In the genomic region with DNA sequence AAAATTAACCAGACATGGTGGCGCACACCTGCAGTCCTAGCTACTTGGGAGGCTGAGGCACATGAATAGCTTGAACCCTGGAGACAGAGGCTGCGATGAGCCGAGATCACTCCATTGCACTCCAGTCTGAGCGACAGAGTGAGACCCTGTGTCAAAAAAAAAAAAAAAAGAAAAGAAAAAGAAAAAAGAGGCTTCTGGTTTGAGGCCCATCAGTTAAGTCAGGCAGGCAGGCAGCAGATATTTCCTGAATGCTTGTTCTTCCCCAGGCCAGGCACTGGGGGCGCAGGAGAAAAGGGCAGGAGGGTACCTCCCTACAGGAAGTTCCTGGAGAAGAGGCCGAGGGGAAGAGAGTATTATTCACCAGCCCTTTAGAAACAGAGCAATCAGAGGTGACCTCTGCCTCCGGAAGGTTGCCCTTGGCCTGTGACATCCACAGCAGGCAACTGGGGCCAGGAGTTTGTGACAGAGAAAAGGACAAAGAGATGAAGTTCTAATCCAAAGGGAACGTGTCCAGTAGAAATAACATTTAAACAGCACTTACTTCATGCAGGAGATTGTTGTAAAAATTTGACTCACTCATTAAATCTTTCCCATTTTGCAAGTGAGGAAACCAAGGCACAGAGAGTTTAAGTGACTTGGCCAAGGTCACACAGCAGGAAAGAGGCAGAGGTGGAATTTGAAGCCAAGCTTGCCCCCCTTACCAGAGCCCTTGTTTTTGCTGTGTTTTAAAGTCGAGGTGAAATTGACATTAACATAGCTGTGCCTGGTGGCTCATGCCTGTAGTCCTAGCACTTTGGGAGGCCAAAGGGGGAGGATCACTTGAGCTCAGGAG, we compare ENCODE assay signal across 1 cellular context.
A peak's percentile ranks its signal among the peaks of the same experiment; 100 is the strongest.
TF ChIP-seq lines count a peak whose summit lies in the region.

No MANE protein-coding gene starts in this region.

TF ChIP-seq in HepG2, 621 proteins besides CTCF, POLR2A, EP300 and RAD21 (continues in another document):
- TF ChIP-seq GATAD1 (CRISPR knock-in tag; IDR thresholded peaks at IDR 0.05) (0 out of 2 replicates have a peak, but pooled peaks have one; percentile 25), GATAD2A (CRISPR knock-in tag; IDR thresholded peaks at IDR 0.05) (peak; percentile 49; the same call in 1 of the 2 replicates), MED1 (CRISPR knock-in tag; IDR thresholded peaks at IDR 0.05) (peak; percentile 56; the same call in 1 of the 2 replicates), ZNF354B (CRISPR knock-in tag; IDR thresholded peaks at IDR 0.05) (peak; percentile 86; the same call in 1 of the 2 replicates), ZNF432 (CRISPR knock-in tag; IDR thresholded peaks at IDR 0.05; ENCODE audit: borderline replicate concordance) (no peak), ZNF326 (CRISPR knock-in tag; IDR thresholded peaks at IDR 0.05; ENCODE audit: borderline replicate concordance) (no peak), HNF1B (CRISPR knock-in tag; IDR thresholded peaks at IDR 0.05) (peak; percentile 86), FOXP4 (CRISPR knock-in tag; IDR thresholded peaks at IDR 0.05) (peak; percentile 12; the same call in 1 of the 2 replicates), SOX6 (IDR thresholded peaks at IDR 0.05) (no peak), SOX6 (CRISPR knock-in tag; IDR thresholded peaks at IDR 0.05) (peak; percentile 68; the same call in 1 of the 2 replicates), ZNF292 (CRISPR knock-in tag; IDR thresholded peaks at IDR 0.05; ENCODE audit: borderline replicate concordance, low read depth) (peak; percentile 58; the same call in 1 of the 2 replicates), PHB2 (IDR thresholded peaks at IDR 0.05; ENCODE audit: partially characterized antibody) (no peak), SP1 (IDR thresholded peaks at IDR 0.05) (no peak), SP1 (CRISPR knock-in tag; IDR thresholded peaks at IDR 0.05) (0 out of 2 replicates have a peak, but pooled peaks have one; percentile 34), FOXA3 (CRISPR knock-in tag; IDR thresholded peaks at IDR 0.05) (0 out of 2 replicates have a peak, but pooled peaks have one; percentile 19), KDM1A (CRISPR knock-in tag; IDR thresholded peaks at IDR 0.05) (peak; percentile 58; the same call in 1 of the 2 replicates), ETV5 (CRISPR knock-in tag; IDR thresholded peaks at IDR 0.05; ENCODE audit: borderline replicate concordance) (peak; percentile 87; the same call in 1 of the 2 replicates), RXRA (CRISPR knock-in tag; IDR thresholded peaks at IDR 0.05) (peak; percentile 38; the same call in 1 of the 2 replicates), BCL6 (CRISPR knock-in tag; IDR thresholded peaks at IDR 0.05) (peak; percentile 57), FLYWCH1 (CRISPR knock-in tag; IDR thresholded peaks at IDR 0.05) (no peak), LCORL (IDR thresholded peaks at IDR 0.05) (no peak), LCORL (CRISPR knock-in tag; IDR thresholded peaks at IDR 0.05) (peak; percentile 71), ZFY (CRISPR knock-in tag; IDR thresholded peaks at IDR 0.05) (peak; percentile 52), SMC3 (IDR thresholded peaks at IDR 0.05; ENCODE audit: low read length) (peak; percentile 46; the same call in 1 of the 2 replicates), NR2C2 (CRISPR knock-in tag; IDR thresholded peaks at IDR 0.05; ENCODE audit: borderline replicate concordance) (peak; percentile 72; the same call in 1 of the 2 replicates), MIXL1 (CRISPR knock-in tag; IDR thresholded peaks at IDR 0.05) (peak; percentile 28; the same call in 1 of the 2 replicates), RXRB (CRISPR knock-in tag; IDR thresholded peaks at IDR 0.05; ENCODE audit: borderline replicate concordance) (peak; percentile 48; the same call in 1 of the 2 replicates), FOSL2 (CRISPR knock-in tag; IDR thresholded peaks at IDR 0.05) (peak; percentile 52; the same call in 1 of the 2 replicates), PRPF4 (IDR thresholded peaks at IDR 0.05; ENCODE audit: low read depth, low read length, poor library complexity, severe bottlenecking) (no peak), PHF21A (CRISPR knock-in tag; IDR thresholded peaks at IDR 0.05) (peak; percentile 88), ZNF460 (CRISPR knock-in tag; IDR thresholded peaks at IDR 0.05; ENCODE audit: borderline replicate concordance) (peak; percentile 95), CCDC6 (CRISPR knock-in tag; IDR thresholded peaks at IDR 0.05) (0 out of 2 replicates have a peak, but pooled peaks have one; percentile 55), GABPB1 (CRISPR knock-in tag; IDR thresholded peaks at IDR 0.05) (peak; percentile 73), NONO (IDR thresholded peaks at IDR 0.05) (no peak), NONO (CRISPR knock-in tag; conservative IDR thresholded peaks at IDR 0.05) (0 out of 2 replicates have a peak, but pooled peaks have one; percentile 23), SPEN (CRISPR knock-in tag; IDR thresholded peaks at IDR 0.05; ENCODE audit: low read depth) (peak; percentile 47), GLI4 (CRISPR knock-in tag; IDR thresholded peaks at IDR 0.05; ENCODE audit: borderline replicate concordance) (0 out of 2 replicates have a peak, but pooled peaks have one; percentile 44), HDAC2 (CRISPR knock-in tag; IDR thresholded peaks at IDR 0.05) (peak; percentile 55; the same call in 1 of the 2 replicates), ZMYM4 (CRISPR knock-in tag; IDR thresholded peaks at IDR 0.05) (peak; percentile 61; the same call in 1 of the 2 replicates), ZNF768 (CRISPR knock-in tag; IDR thresholded peaks at IDR 0.05) (peak; percentile 90; the same call in 1 of the 2 replicates), ARID5B (CRISPR knock-in tag; IDR thresholded peaks at IDR 0.05) (peak; percentile 58), CENPX (CRISPR knock-in tag; IDR thresholded peaks at IDR 0.05) (no peak)
- TF ChIP-seq, protein P1, sequence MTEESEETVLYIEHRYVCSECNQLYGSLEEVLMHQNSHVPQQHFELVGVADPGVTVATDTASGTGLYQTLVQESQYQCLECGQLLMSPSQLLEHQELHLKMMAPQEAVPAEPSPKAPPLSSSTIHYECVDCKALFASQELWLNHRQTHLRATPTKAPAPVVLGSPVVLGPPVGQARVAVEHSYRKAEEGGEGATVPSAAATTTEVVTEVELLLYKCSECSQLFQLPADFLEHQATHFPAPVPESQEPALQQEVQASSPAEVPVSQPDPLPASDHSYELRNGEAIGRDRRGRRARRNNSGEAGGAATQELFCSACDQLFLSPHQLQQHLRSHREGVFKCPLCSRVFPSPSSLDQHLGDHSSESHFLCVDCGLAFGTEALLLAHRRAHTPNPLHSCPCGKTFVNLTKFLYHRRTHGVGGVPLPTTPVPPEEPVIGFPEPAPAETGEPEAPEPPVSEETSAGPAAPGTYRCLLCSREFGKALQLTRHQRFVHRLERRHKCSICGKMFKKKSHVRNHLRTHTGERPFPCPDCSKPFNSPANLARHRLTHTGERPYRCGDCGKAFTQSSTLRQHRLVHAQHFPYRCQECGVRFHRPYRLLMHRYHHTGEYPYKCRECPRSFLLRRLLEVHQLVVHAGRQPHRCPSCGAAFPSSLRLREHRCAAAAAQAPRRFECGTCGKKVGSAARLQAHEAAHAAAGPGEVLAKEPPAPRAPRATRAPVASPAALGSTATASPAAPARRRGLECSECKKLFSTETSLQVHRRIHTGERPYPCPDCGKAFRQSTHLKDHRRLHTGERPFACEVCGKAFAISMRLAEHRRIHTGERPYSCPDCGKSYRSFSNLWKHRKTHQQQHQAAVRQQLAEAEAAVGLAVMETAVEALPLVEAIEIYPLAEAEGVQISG (CRISPR knock-in tag; IDR thresholded peaks at IDR 0.05), result peak; percentile 86
- TF ChIP-seq, protein P2, sequence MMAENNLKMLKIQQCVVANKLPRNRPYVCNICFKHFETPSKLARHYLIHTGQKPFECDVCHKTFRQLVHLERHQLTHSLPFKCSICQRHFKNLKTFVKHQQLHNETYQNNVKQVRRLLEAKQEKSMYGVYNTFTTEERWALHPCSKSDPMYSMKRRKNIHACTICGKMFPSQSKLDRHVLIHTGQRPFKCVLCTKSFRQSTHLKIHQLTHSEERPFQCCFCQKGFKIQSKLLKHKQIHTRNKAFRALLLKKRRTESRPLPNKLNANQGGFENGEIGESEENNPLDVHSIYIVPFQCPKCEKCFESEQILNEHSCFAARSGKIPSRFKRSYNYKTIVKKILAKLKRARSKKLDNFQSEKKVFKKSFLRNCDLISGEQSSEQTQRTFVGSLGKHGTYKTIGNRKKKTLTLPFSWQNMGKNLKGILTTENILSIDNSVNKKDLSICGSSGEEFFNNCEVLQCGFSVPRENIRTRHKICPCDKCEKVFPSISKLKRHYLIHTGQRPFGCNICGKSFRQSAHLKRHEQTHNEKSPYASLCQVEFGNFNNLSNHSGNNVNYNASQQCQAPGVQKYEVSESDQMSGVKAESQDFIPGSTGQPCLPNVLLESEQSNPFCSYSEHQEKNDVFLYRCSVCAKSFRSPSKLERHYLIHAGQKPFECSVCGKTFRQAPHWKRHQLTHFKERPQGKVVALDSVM (CRISPR knock-in tag; IDR thresholded peaks at IDR 0.05), result peak; percentile 59; the same call in 1 of the 2 replicates
- TF ChIP-seq, protein P3, sequence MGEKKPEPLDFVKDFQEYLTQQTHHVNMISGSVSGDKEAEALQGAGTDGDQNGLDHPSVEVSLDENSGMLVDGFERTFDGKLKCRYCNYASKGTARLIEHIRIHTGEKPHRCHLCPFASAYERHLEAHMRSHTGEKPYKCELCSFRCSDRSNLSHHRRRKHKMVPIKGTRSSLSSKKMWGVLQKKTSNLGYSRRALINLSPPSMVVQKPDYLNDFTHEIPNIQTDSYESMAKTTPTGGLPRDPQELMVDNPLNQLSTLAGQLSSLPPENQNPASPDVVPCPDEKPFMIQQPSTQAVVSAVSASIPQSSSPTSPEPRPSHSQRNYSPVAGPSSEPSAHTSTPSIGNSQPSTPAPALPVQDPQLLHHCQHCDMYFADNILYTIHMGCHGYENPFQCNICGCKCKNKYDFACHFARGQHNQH (CRISPR knock-in tag; IDR thresholded peaks at IDR 0.05), result 0 out of 2 replicates have a peak, but pooled peaks have one; percentile 53
- TF ChIP-seq, protein P4, sequence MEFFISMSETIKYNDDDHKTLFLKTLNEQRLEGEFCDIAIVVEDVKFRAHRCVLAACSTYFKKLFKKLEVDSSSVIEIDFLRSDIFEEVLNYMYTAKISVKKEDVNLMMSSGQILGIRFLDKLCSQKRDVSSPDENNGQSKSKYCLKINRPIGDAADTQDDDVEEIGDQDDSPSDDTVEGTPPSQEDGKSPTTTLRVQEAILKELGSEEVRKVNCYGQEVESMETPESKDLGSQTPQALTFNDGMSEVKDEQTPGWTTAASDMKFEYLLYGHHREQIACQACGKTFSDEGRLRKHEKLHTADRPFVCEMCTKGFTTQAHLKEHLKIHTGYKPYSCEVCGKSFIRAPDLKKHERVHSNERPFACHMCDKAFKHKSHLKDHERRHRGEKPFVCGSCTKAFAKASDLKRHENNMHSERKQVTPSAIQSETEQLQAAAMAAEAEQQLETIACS (CRISPR knock-in tag; IDR thresholded peaks at IDR 0.05), result 0 out of 2 replicates have a peak, but pooled peaks have one; percentile 31
